Comparison of ENCODE assay signal across 22 cellular contexts in genomic region chr1:225493591-225494246, GRCh38.
DNase-seq lines count a peak whose midpoint lies in the region; ATAC-seq, FAIRE-seq and TF ChIP-seq lines count a peak whose summit lies in the region.
"Had no signal": no experiment of that assay in that cellular context is flagged by ENCODE, and none has a peak within 500 bp of the region (broad histone marks: within the 10 kb centered on the region; RNA-seq: fewer than 3 reads in every experiment).

No MANE protein-coding gene starts in this region.

- H3K4me1 Mint-ChIP-seq in nephron progenitor cell: no peaks in the 10 kb centered on the region
- peaks cover 1% of the 10 kb centered on the region for H3K4me1 Mint-ChIP-seq in progenitor cell of endocrine pancreas (ENCODE audit: low read depth)
- H3K4me1 Mint-ChIP-seq: CD14-positive monocyte; CD4-positive, CD25-positive, alpha-beta regulatory T cell had no signal

- H3K4me1 ChIP-seq in HEK293 (ENCODE audit: control insufficient read depth, insufficient read depth, low read length): peaks cover 3% of the 10 kb centered on the region; the same call in 1 of the 2 replicates

- ATAC-seq in left colon (peak; percentile 93), GM19035 (IDR thresholded peaks at IDR 0.05; ENCODE audit: unreplicated experiment) (no peak)

- peak; percentile 12 for FAIRE-seq in RCC 7860 (lab: Jason Lieb, UNC)
- FAIRE-seq: GM12891 had no signal

- H3K27ac Mint-ChIP-seq in nephron progenitor cell: peak overlapping the region; percentile 16
- no peak overlapping the region for H3K27ac Mint-ChIP-seq in progenitor cell of endocrine pancreas
- H3K27ac Mint-ChIP-seq: CD14-positive monocyte; CD4-positive, CD25-positive, alpha-beta regulatory T cell; CD8-positive, alpha-beta memory T cell had no signal

- H3K9me3 Mint-ChIP-seq in nephron progenitor cell: no peaks in the 10 kb centered on the region
- H3K9me3 Mint-ChIP-seq in progenitor cell of endocrine pancreas (ENCODE audit: low read depth): no peaks in the 10 kb centered on the region
- H3K9me3 Mint-ChIP-seq: CD14-positive monocyte; CD8-positive, alpha-beta memory T cell had no signal

- peaks cover 14 to 28% of the 10 kb centered on the region in 2 experiments; a peak in 2 of 3 replicates for H3K36me3 ChIP-seq in HEK293 (ENCODE audit: control insufficient read depth in 2 of 2, insufficient read depth in 1 of 2, low read length in 2 of 2)

- CTCF ChIA-PET in HEK293 (lab: Yijun Ruan, JAX): interaction anchor here (0.6 to 6.0 kb wide), 8 partner anchors 12 to 493 kb away, joined by 3 to 45 read pairs (median 4); no protein-coding TSS in a partner anchor

- DNase-seq in RCC 7860 (ENCODE audit: low spot score) (no peak), left colon (no peak), nephron progenitor cell (no peak), progenitor cell of endocrine pancreas (ENCODE audit: low spot score, unreplicated experiment) (no peak), NCI-H146 treated with DMSO at 0.1 percent for 48 hours (lab: John Stamatoyannopoulos, UW; ENCODE audit: unreplicated experiment) (no peak)
- no peak for DNase-seq in activated CD4-positive, alpha-beta T cell treated with anti-CD3 and anti-CD28 coated beads, Interleukin-2, amount 50 U/mL, for 48 hours
- DNase-seq: 8988T; ACHN; BE2C; C1 segment of cervical spinal cord; CD4-positive, alpha-beta memory T cell; CD4-positive, CD25-positive, alpha-beta regulatory T cell; CD8-positive, alpha-beta memory T cell; COR-L47; DMS 273 treated with DMSO at 0.1 percent for 48 hours; DMS79 treated with DMSO at 0.1 percent for 48 hours; GF-D8 had no signal

- H3K4me3 Mint-ChIP-seq in nephron progenitor cell: no peak overlapping the region
- no peak overlapping the region for H3K4me3 Mint-ChIP-seq in progenitor cell of endocrine pancreas (ENCODE audit: low read depth)
- H3K4me3 Mint-ChIP-seq: CD14-positive monocyte; CD4-positive, alpha-beta memory T cell; CD4-positive, CD25-positive, alpha-beta regulatory T cell; CD8-positive, alpha-beta memory T cell had no signal

- H3K27me3 Mint-ChIP-seq in nephron progenitor cell (ENCODE audit: low read depth, poor library complexity) (no peaks in the 10 kb centered on the region), progenitor cell of endocrine pancreas (no peaks in the 10 kb centered on the region)

- no peaks in the 10 kb centered on the region for H3K9me3 ChIP-seq in HEK293 (ENCODE audit: control insufficient read depth, insufficient read depth, low read depth, low read length)
- H3K9me3 ChIP-seq: BE2C, BLaER1 had no signal

- H3K27ac ChIP-seq in HEK293 (ENCODE audit: extremely low read depth, low read depth, low read length): no peak overlapping the region
- H3K27ac ChIP-seq: BLaER1 had no signal

- TF ChIP-seq CTCF in HEK293 (tag by site-specific recombination; IDR thresholded peaks at IDR 0.05) (no peak), nephron progenitor cell (IDR thresholded peaks at IDR 0.05) (no peak), progenitor cell of endocrine pancreas (IDR thresholded peaks at IDR 0.05; ENCODE audit: unreplicated experiment) (no peak)

- H3K4me3 ChIP-seq in HEK293 (ENCODE audit: low read depth, low read length): no peak overlapping the region
- H3K4me3 ChIP-seq: BLaER1 had no signal

- POLR2A ChIA-PET in HEK293 (lab: Yijun Ruan, JAX): no interaction called here

- intact Hi-C loops in left colon (cut with DNase I, micrococcal nuclease): no loop called here

- H3K36me3 Mint-ChIP-seq in nephron progenitor cell (ENCODE audit: low read depth): peaks cover 52% of the 10 kb centered on the region
- H3K36me3 Mint-ChIP-seq in progenitor cell of endocrine pancreas (ENCODE audit: insufficient read depth): peaks cover 15% of the 10 kb centered on the region
- H3K36me3 Mint-ChIP-seq: CD14-positive monocyte; CD4-positive, alpha-beta memory T cell; CD4-positive, CD25-positive, alpha-beta regulatory T cell; CD8-positive, alpha-beta memory T cell had no signal

TF ChIP-seq in HEK293, 187 proteins besides CTCF, POLR2A, EP300 and RAD21:
- TF ChIP-seq ZNF184 (tag by site-specific recombination; IDR thresholded peaks at IDR 0.05) (no peak), ZBTB8A (tag by site-specific recombination; IDR thresholded peaks at IDR 0.05) (no peak), PRDM1 (tag by site-specific recombination; IDR thresholded peaks at IDR 0.05) (0 out of 2 replicates have a peak, but pooled peaks have one; percentile 24), PRDM6 (tag by site-specific recombination; IDR thresholded peaks at IDR 0.05) (peak; percentile 46; the same call in 1 of the 2 replicates), ZNF362 (tag by site-specific recombination; IDR thresholded peaks at IDR 0.05) (peak; percentile 69; the same call in 1 of the 2 replicates)
